ENCODE assay signal across 9 cellular contexts in genomic region chr19:45152504-45153338, GRCh38. TPM values are rescaled to one million over a fixed set of nuclear protein-coding genes. Genes with fewer than 3 reads are reported as not detected.
DNase-seq lines count a peak whose midpoint lies in the region; ATAC-seq, FAIRE-seq and TF ChIP-seq lines count a peak whose summit lies in the region.
"Had no signal": no experiment of that assay in that cellular context is flagged by ENCODE, and none has a peak within 500 bp of the region (broad histone marks: within the 10 kb centered on the region; RNA-seq: fewer than 3 reads in every experiment).

No MANE protein-coding gene starts in this region.

- peaks cover 20 to 32% (median 25%) of the 10 kb centered on the region in 4 donors for H3K4me1 ChIP-seq in transverse colon

- peaks cover 20% of the 10 kb centered on the region for H3K4me1 Mint-ChIP-seq in activated CD4-positive, alpha-beta memory T cell treated with anti-CD3 and anti-CD28 coated beads for 36 hours (ENCODE audit: low read depth)

- CTCF ChIA-PET in activated CD4-positive, alpha-beta memory T cell treated with anti-CD3 and anti-CD28 coated beads for 36 hours (lab: Charles Lee), result interaction anchor here (1.0 to 2.0 kb wide), 3 partner anchors 26 to 60 kb away, joined by 3 to 7 read pairs (median 3); partner anchors contain the start of gene PPP1R37

- ATAC-seq in GM18909 (IDR thresholded peaks at IDR 0.05; ENCODE audit: poor library complexity, unreplicated experiment), result no peak

- H3K4me2 ChIP-seq in neural cell (ENCODE audit: low read length), result no peak overlapping the region

- H3K27me3 Mint-ChIP-seq in activated CD4-positive, alpha-beta memory T cell treated with anti-CD3 and anti-CD28 coated beads for 36 hours, result peaks cover 13% of the 10 kb centered on the region

- H3K9ac ChIP-seq in neural cell (ENCODE audit: low read length), result no peak overlapping the region

- FAIRE-seq in GM18507 (lab: Jason Lieb, UNC), result peak; percentile 78

- TF ChIP-seq RAD21 in neural cell (conservative IDR thresholded peaks at IDR 0.05), result no peak

- H3K36me3 Mint-ChIP-seq in activated CD4-positive, alpha-beta memory T cell treated with anti-CD3 and anti-CD28 coated beads for 36 hours, result peaks cover 4% of the 10 kb centered on the region

- H3K9me2 ChIP-seq in neural cell (ENCODE audit: insufficient read depth, low read length), result no peaks in the 10 kb centered on the region

- H3K4me3 Mint-ChIP-seq in activated CD4-positive, alpha-beta memory T cell treated with anti-CD3 and anti-CD28 coated beads for 36 hours, result peak overlapping the region; percentile 60

- no peak overlapping the region for H3K27ac ChIP-seq in neural cell (ENCODE audit: low read length)
- peak overlapping the region in 2 of 4 donors; percentile 14 to 23 for H3K27ac ChIP-seq in transverse colon

- POLR2A ChIA-PET in activated CD4-positive, alpha-beta memory T cell treated with anti-CD3 and anti-CD28 coated beads for 36 hours (lab: Charles Lee), result interaction anchor here (1.0 to 1.4 kb wide), 3 partner anchors 12 to 73 kb away, joined by 3 to 4 read pairs (median 4); partner anchors contain the start of genes BLOC1S3, GEMIN7 and TRAPPC6A

- peaks cover 5% of the 10 kb centered on the region for H3K9me3 Mint-ChIP-seq in activated CD4-positive, alpha-beta memory T cell treated with anti-CD3 and anti-CD28 coated beads for 36 hours

- H2AFZ ChIP-seq in neural cell (ENCODE audit: low read depth, low read length), result no peak overlapping the region

- no peaks in the 10 kb centered on the region for H3K9me3 ChIP-seq in neural cell (ENCODE audit: low read length)
- no peaks in the 10 kb centered on the region for H3K9me3 ChIP-seq in transverse colon

- no peaks in the 10 kb centered on the region for H3F3A ChIP-seq in neural cell (ENCODE audit: insufficient read depth, low read length, poor library complexity, severe bottlenecking)

- H3K36me3 ChIP-seq in neural cell (ENCODE audit: insufficient read depth, low read length) (no peaks in the 10 kb centered on the region), transverse colon (no peaks in the 10 kb centered on the region)

- intact Hi-C loops in activated CD4-positive, alpha-beta memory T cell treated with anti-CD3 and anti-CD28 coated beads for 36 hours (cut with micrococcal nuclease), result no loop called here
- intact Hi-C loops in transverse colon (cut with DNase I; ENCODE audit: low total_unique reads), result no loop called here

- TF ChIP-seq CTCF in epithelial cell of esophagus (IDR thresholded peaks at IDR 0.05; ENCODE audit: insufficient read depth, low read depth, low read length, missing control alignments), result no peak
- TF ChIP-seq CTCF in neural cell (IDR thresholded peaks at IDR 0.05; ENCODE audit: poor library complexity, severe bottlenecking), result no peak
- peak in 2 of 5 experiments; percentile 3 to 8 for TF ChIP-seq CTCF in transverse colon (IDR thresholded peaks at IDR 0.05)

- no peak for TF ChIP-seq POLR2A in transverse colon (IDR thresholded peaks at IDR 0.05)

- in situ Hi-C loops in transverse colon (cut with MboI; ENCODE audit: low pct_ligation_motif_present in 1 of 4, low pct_unique_long_range_greater_than_20kb in 1 of 4, low sequenced_read_pairs in 3 of 4) (no loop called here), ACHN (cut with HindIII; ENCODE audit: low pct_ligation_motif_present, low pct_unique_long_range_greater_than_20kb, low sequenced_read_pairs) (no loop called here)

- no peaks in the 10 kb centered on the region for H4K20me1 ChIP-seq in neural cell (ENCODE audit: insufficient read depth)

- WGBS in transverse colon (ENCODE audit: low coverage in 1 of 2), 2 donors, result 9% methylated on average over 35 of the region's 91 CpGs; no CpG with 5 or more reads in 1 of the 2 donors

- H3K27me3 ChIP-seq in neural cell (ENCODE audit: insufficient read depth, low read depth, low read length) (peaks cover 24% of the 10 kb centered on the region), transverse colon (peaks cover 51% of the 10 kb centered on the region)

- H3K79me2 ChIP-seq in neural cell (replicated peaks; ENCODE audit: insufficient read depth, low read length), result no peaks in the 10 kb centered on the region

- H3K4me3 ChIP-seq in epithelial cell of esophagus (ENCODE audit: low read length), result no peak overlapping the region
- H3K4me3 ChIP-seq in neural cell (ENCODE audit: low read length), result peak overlapping the region; percentile 43
- H3K4me3 ChIP-seq in transverse colon, result peak overlapping the region in 2 of 4 donors; percentile 24 to 27

- no peak for TF ChIP-seq EP300 in neural cell (conservative IDR thresholded peaks at IDR 0.05; ENCODE audit: poor library complexity, severe bottlenecking)
- TF ChIP-seq EP300 in transverse colon (IDR thresholded peaks at IDR 0.05; ENCODE audit: low read depth), result no peak

- no peak overlapping the region for H3K27ac Mint-ChIP-seq in activated CD4-positive, alpha-beta memory T cell treated with anti-CD3 and anti-CD28 coated beads for 36 hours

- DNase-seq in GM18507 (ENCODE audit: extremely low spot score, insufficient read length, low read depth), result no peak
- peak; percentile 66 for DNase-seq in activated CD4-positive, alpha-beta memory T cell treated with anti-CD3 and anti-CD28 coated beads for 36 hours
- DNase-seq in epithelial cell of esophagus (ENCODE audit: low read depth), result peak; percentile 48
- peak; percentile 67 for DNase-seq in transverse colon
- DNase-seq in ACHN, result no peak
- DNase-seq in Kasumi-1 (lab: John Stamatoyannopoulos, UW), result no peak

TF ChIP-seq in neural cell, 6 proteins besides CTCF, POLR2A, EP300 and RAD21:
- TF ChIP-seq MXI1 (conservative IDR thresholded peaks at IDR 0.05; ENCODE audit: poor library complexity, severe bottlenecking) (peak; percentile 56), POLR2AphosphoS5 (IDR thresholded peaks at IDR 0.05) (no peak), TAF1 (IDR thresholded peaks at IDR 0.05; ENCODE audit: low read depth) (no peak), SMC3 (conservative IDR thresholded peaks at IDR 0.05; ENCODE audit: poor library complexity) (no peak), EZH2 (IDR thresholded peaks at IDR 0.05; ENCODE audit: borderline replicate concordance, insufficient read depth, low read length, poor library complexity, severe bottlenecking) (no peak), REST (IDR thresholded peaks at IDR 0.05; ENCODE audit: borderline replicate concordance) (no peak)

RNA-seq across cellular contexts. Expression of gene NKPD1, which starts 8.1 kb away (rescaled TPM):
- total RNA-seq in activated CD4-positive, alpha-beta memory T cell treated with anti-CD3 and anti-CD28 coated beads for 36 hours, result under 1 TPM; 0.10 to 0.22 TPM
- polyA plus RNA-seq in neural cell, result 1.6 and 2.8 TPM in 2 replicates
- 0.69 and 1.2 TPM in 2 replicates for polyA minus RNA-seq in neural cell
- 1 to 10 TPM in 1 of 4 donors, under 1 TPM in 1, not detected in 2; 0.32 to 1.5 TPM for total RNA-seq in transverse colon
- total RNA-seq: M059J had no signal

RNA-seq across cellular contexts. Expression of gene TRAPPC6A, which starts 25.3 kb away (rescaled TPM):
- 10 to 100 TPM; 35.1 to 39.9 TPM for total RNA-seq in activated CD4-positive, alpha-beta memory T cell treated with anti-CD3 and anti-CD28 coated beads for 36 hours
- polyA plus RNA-seq in neural cell, result 34.9 and 48.5 TPM in 2 replicates
- 8.6 and 10.0 TPM in 2 replicates for polyA minus RNA-seq in neural cell
- total RNA-seq in transverse colon, result 10 to 100 TPM in 3 of 4 donors, not detected in 1; 15.7 to 51.2 (median 29.7) TPM

RNA-seq across cellular contexts. Expression of gene BLOC1S3, which starts 25.9 kb away (rescaled TPM):
- 10 to 100 TPM; 10.4 to 11.8 TPM for total RNA-seq in activated CD4-positive, alpha-beta memory T cell treated with anti-CD3 and anti-CD28 coated beads for 36 hours
- 1.8 and 4.3 TPM in 2 replicates for polyA plus RNA-seq in neural cell
- polyA minus RNA-seq in neural cell, result 6.0 and 7.3 TPM in 2 replicates
- total RNA-seq in transverse colon, result 10 to 100 TPM in 1 of 4 donors, 1 to 10 TPM in 3; 5.0 to 10.3 (median 9.2) TPM

RNA-seq across cellular contexts. Expression of gene PPP1R37, which starts 59.7 kb away (rescaled TPM):
- 10 to 100 TPM; 12.7 to 13.1 TPM for total RNA-seq in activated CD4-positive, alpha-beta memory T cell treated with anti-CD3 and anti-CD28 coated beads for 36 hours
- polyA plus RNA-seq in neural cell, result 53.7 and 56.6 TPM in 2 replicates
- 51.7 and 67.0 TPM in 2 replicates for polyA minus RNA-seq in neural cell
- total RNA-seq in transverse colon, result 10 to 100 TPM; 31.1 to 92.5 (median 45.2) TPM

Comparison
In these comparisons a context has a peak if more than half of its experiments do, and no peak if none do; other contexts are left out.
1. DNase-seq: peak in activated CD4-positive, alpha-beta memory T cell treated with anti-CD3 and anti-CD28 coated beads for 36 hours (single experiment), epithelial cell of esophagus (single experiment) and transverse colon (single experiment); none in GM18507 (single experiment), ACHN (single experiment) and Kasumi-1 (0 of 2).